Comparison of ENCODE assay signal across 19 cellular contexts in the genomic region with DNA sequence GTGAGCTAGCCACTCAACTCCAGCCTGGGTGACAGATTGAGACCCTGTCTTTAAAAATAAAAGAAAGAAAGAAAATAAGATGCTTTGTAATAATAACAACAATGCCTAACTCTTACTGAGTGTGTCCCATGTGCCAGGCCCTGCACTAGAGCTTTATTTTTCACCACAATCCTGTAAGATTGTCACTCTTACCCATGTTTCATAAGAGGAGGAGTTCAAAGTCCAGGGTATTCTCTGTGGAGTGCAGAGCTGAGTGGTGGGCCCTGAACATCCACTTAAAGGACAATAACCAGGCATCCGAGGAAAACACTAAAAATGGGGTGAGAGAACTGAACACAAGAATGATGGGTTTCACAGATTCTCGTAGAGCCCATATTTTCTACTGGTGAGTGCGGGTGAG. TPM values are rescaled to one million over a fixed set of nuclear protein-coding genes. Genes with fewer than 3 reads are reported as not detected.
DNase-seq lines count a peak whose midpoint lies in the region; ATAC-seq and TF ChIP-seq lines count a peak whose summit lies in the region.
"Had no signal": no experiment of that assay in that cellular context is flagged by ENCODE, and none has a peak within 500 bp of the region (broad histone marks: within the 10 kb centered on the region; RNA-seq: fewer than 3 reads in every experiment).

No MANE protein-coding gene starts in this region.

- H3K36me3 ChIP-seq in heart right ventricle (peaks cover 0 to 5% (median 0%) of the 10 kb centered on the region in 9 donors), mucosa of stomach (ENCODE audit: control insufficient read depth, insufficient read depth, low read length) (no peaks in the 10 kb centered on the region), upper lobe of right lung (no peaks in the 10 kb centered on the region)
- H3K36me3 ChIP-seq: uterus had no signal

- 93 to 94% methylated on average over 3 of the region's 3 CpGs for WGBS in heart right ventricle, 2 donors

- H3K9me3 ChIP-seq in heart right ventricle (no peaks in the 10 kb centered on the region), mucosa of stomach (ENCODE audit: control insufficient read depth, low read length) (no peaks in the 10 kb centered on the region), upper lobe of right lung (no peaks in the 10 kb centered on the region)
- H3K9me3 ChIP-seq: heart left ventricle, SK-N-SH, uterus had no signal

- H3K4me1 ChIP-seq in heart right ventricle (peaks cover 0 to 36% (median 28%) of the 10 kb centered on the region in 9 donors), mucosa of stomach (ENCODE audit: control insufficient read depth, insufficient read depth, low read length) (peaks cover 7% of the 10 kb centered on the region), upper lobe of right lung (peaks cover 4% of the 10 kb centered on the region)
- H3K4me1 ChIP-seq: uterus had no signal

- H3K4me3 ChIP-seq in heart right ventricle (no peak overlapping the region), mucosa of stomach (ENCODE audit: low read length) (no peak overlapping the region), upper lobe of right lung (no peak overlapping the region)
- H3K4me3 ChIP-seq: GM12878, uterus had no signal

- no peak for TF ChIP-seq CTCF in heart right ventricle (IDR thresholded peaks at IDR 0.05)
- no peak for TF ChIP-seq CTCF in upper lobe of right lung (IDR thresholded peaks at IDR 0.05)

- peak overlapping the region; percentile 35 for H3K9ac ChIP-seq in mucosa of stomach (ENCODE audit: low read length)
- H3K9ac ChIP-seq: SK-N-SH had no signal

- intact Hi-C loops in heart right ventricle (cut with DNase I) (no loop called here), Right ventricle myocardium inferior (cut with DNase I) (no loop called here), upper lobe of right lung (cut with DNase I) (no loop called here)

- ATAC-seq in heart right ventricle, result no peak
- no peak for ATAC-seq in Right ventricle myocardium inferior
- no peak for ATAC-seq in upper lobe of right lung
- no peak for ATAC-seq in HG02870 (IDR thresholded peaks at IDR 0.05; ENCODE audit: unreplicated experiment)
- ATAC-seq: CD8-positive, alpha-beta T cell; GM12878; heart left ventricle; right cardiac atrium had no signal

- H3K27ac ChIP-seq in heart right ventricle, result peak overlapping the region in 6 of 10 donors; percentile 15 to 78 (median 66)
- H3K27ac ChIP-seq in upper lobe of right lung, result peak overlapping the region; percentile 78

- no peak for DNase-seq in heart right ventricle
- DNase-seq in Right ventricle myocardium inferior (ENCODE audit: missing footprints), result no peak
- DNase-seq in upper lobe of right lung, result no peak
- DNase-seq in NCI-H2196 treated with DMSO at 0.1 percent for 48 hours (lab: John Stamatoyannopoulos, UW; ENCODE audit: unreplicated experiment), result no peak
- DNase-seq: activated CD4-positive, alpha-beta T cell treated with anti-CD3 and anti-CD28 coated beads, Interleukin-2, amount 50 U/mL, for 48 hours; CD8-positive, alpha-beta T cell; H7; heart left ventricle; naive B cell; NCI-H446 treated with DMSO at 0.1 percent for 48 hours; right cardiac atrium; SK-N-SH; stimulated activated CD4-positive, alpha-beta T cell treated with anti-CD3 and anti-CD28 coated beads, Interleukin-2, amount 100 ng/mL, for 48 hours; uterus had no signal

- peaks cover 0 to 19% (median 0%) of the 10 kb centered on the region in 7 donors for H3K27me3 ChIP-seq in heart right ventricle
- no peaks in the 10 kb centered on the region for H3K27me3 ChIP-seq in mucosa of stomach (ENCODE audit: control insufficient read depth, insufficient read depth, low read length)
- no peaks in the 10 kb centered on the region for H3K27me3 ChIP-seq in upper lobe of right lung
- H3K27me3 ChIP-seq: uterus had no signal

RNA-seq across cellular contexts. Expression of a gene that starts 0.9 kb away (rescaled TPM):
- 1 to 10 TPM in 8 of 10 donors, under 1 TPM in 2; 0.48 to 4.1 (median 1.6) TPM for total RNA-seq in heart right ventricle
- polyA plus RNA-seq in heart right ventricle, result 1 to 10 TPM; 3.0 to 3.2 TPM
- 1.9 TPM for total RNA-seq in Right ventricle myocardium inferior
- 9.8 TPM for total RNA-seq in upper lobe of right lung
- total RNA-seq: CD8-positive, alpha-beta T cell; cerebellum; GM12878 had no signal
- polyA plus RNA-seq: GM12878, SK-N-SH had no signal

RNA-seq across cellular contexts. Expression of a gene that starts 5.3 kb away (rescaled TPM):
- total RNA-seq in heart right ventricle, result 10 to 100 TPM; 18.9 to 65.4 (median 29.1) TPM
- 100 to 1,000 TPM in 1 of 2 donors, 10 to 100 TPM in 1; 37.7 to 136 TPM for polyA plus RNA-seq in heart right ventricle
- total RNA-seq in Right ventricle myocardium inferior, result 43.7 TPM
- total RNA-seq in upper lobe of right lung, result 9.2 TPM
- total RNA-seq: CD8-positive, alpha-beta T cell; epithelial cell of proximal tubule; GM12878; H7 had no signal
- polyA plus RNA-seq: GM12878, SK-N-SH had no signal

RNA-seq across cellular contexts. Expression of a gene that starts 6.2 kb away (rescaled TPM):
- over 10,000 TPM in 2 of 10 donors, 1,000 to 10,000 TPM in 8; 7,877 to 10,608 (median 8,590) TPM for total RNA-seq in heart right ventricle
- over 10,000 TPM in 1 of 2 donors, 1,000 to 10,000 TPM in 1; 7,695 to 25,436 TPM for polyA plus RNA-seq in heart right ventricle
- 7,453 TPM for total RNA-seq in Right ventricle myocardium inferior
- 113 TPM for total RNA-seq in upper lobe of right lung
- total RNA-seq: CD8-positive, alpha-beta T cell; GM12878 had no signal

RNA-seq across cellular contexts. Expression of a gene that starts 19.4 kb away (rescaled TPM):
- total RNA-seq in heart right ventricle (10 to 100 TPM in 9 of 10 donors, 1 to 10 TPM in 1; 5.6 to 36.8 (median 28.6) TPM), Right ventricle myocardium inferior (20.7 TPM), upper lobe of right lung (15.2 TPM)
- polyA plus RNA-seq in heart right ventricle, result 1 to 10 TPM; 4.7 to 5.6 TPM

RNA-seq across cellular contexts. Expression of a gene that starts 38.4 kb away (rescaled TPM):
- 10 to 100 TPM; 17.5 to 38.5 (median 31.5) TPM for total RNA-seq in heart right ventricle
- 10 to 100 TPM; 14.7 to 24.6 TPM for polyA plus RNA-seq in heart right ventricle
- 27.2 TPM for total RNA-seq in Right ventricle myocardium inferior
- total RNA-seq in upper lobe of right lung, result 20.0 TPM

Comparison
In these comparisons a context has a peak if more than half of its experiments do, and no peak if none do; other contexts are left out.
1. RNA of a gene that starts 6.2 kb away (total RNA-seq): 7,877 to 10,608 TPM in heart right ventricle and 7,453 TPM in Right ventricle myocardium inferior (single experiment); 113 TPM in upper lobe of right lung (single experiment); every median in the first group is over 10 times any median in the second.